Comparison of ENCODE assay signal across 8 cellular contexts in genomic region chr11:108593910-108594434, GRCh38. TPM values are rescaled to one million over a fixed set of nuclear protein-coding genes. Genes with fewer than 3 reads are reported as not detected.
DNase-seq lines count a peak whose midpoint lies in the region; ATAC-seq and TF ChIP-seq lines count a peak whose summit lies in the region.

No MANE protein-coding gene starts in this region.

- H3K27me3 ChIP-seq in BE2C, result peaks cover 27% of the 10 kb centered on the region
- H3K27me3 ChIP-seq in Karpas-422 (ENCODE audit: low read length), result peaks cover 9% of the 10 kb centered on the region; the same call in 1 of the 2 replicates
- no peaks in the 10 kb centered on the region for H3K27me3 ChIP-seq in duodenal mucosa (ENCODE audit: control insufficient read depth in 1 of 2, insufficient read depth in 2 of 2, low read length in 2 of 2)

- TF ChIP-seq CTCF in BE2C (IDR thresholded peaks at IDR 0.05; ENCODE audit: low read depth, low read length) (no peak), nephron progenitor cell (IDR thresholded peaks at IDR 0.05) (no peak)

- no peaks in the 10 kb centered on the region for H3K36me3 ChIP-seq in BE2C
- no peaks in the 10 kb centered on the region for H3K36me3 ChIP-seq in Karpas-422 (ENCODE audit: insufficient read depth, low read length)
- no peaks in the 10 kb centered on the region for H3K36me3 ChIP-seq in duodenal mucosa (ENCODE audit: control insufficient read depth in 1 of 2, insufficient read depth in 2 of 2, low read length in 2 of 2)

- H3K4me1 ChIP-seq in BE2C (no peaks in the 10 kb centered on the region), Karpas-422 (ENCODE audit: low read length) (peaks cover 16% of the 10 kb centered on the region), duodenal mucosa (ENCODE audit: control insufficient read depth in 1 of 2, insufficient read depth in 2 of 2, low read length in 2 of 2) (peaks cover 11 to 12% of the 10 kb centered on the region in 2 donors)

- H3K9me3 ChIP-seq in BE2C, result no peaks in the 10 kb centered on the region
- H3K9me3 ChIP-seq in Karpas-422 (ENCODE audit: low read length), result no peaks in the 10 kb centered on the region
- no peaks in the 10 kb centered on the region for H3K9me3 ChIP-seq in duodenal mucosa (ENCODE audit: control insufficient read depth in 1 of 2, low read length in 2 of 2)

- H3K27ac ChIP-seq in Karpas-422 (ENCODE audit: low read length), result no peak overlapping the region
- H3K27ac ChIP-seq in duodenal mucosa (ENCODE audit: low read depth, low read length), result no peak overlapping the region

- peaks cover 44% of the 10 kb centered on the region for H3K4me1 Mint-ChIP-seq in nephron progenitor cell

- H3K27ac Mint-ChIP-seq in nephron progenitor cell, result no peak overlapping the region

- H3K4me2 ChIP-seq in Karpas-422 (ENCODE audit: low read depth, low read length, poor library complexity, severe bottlenecking), result peak overlapping the region; percentile 85

- no peaks in the 10 kb centered on the region for H3K36me3 Mint-ChIP-seq in nephron progenitor cell (ENCODE audit: low read depth)

- no peaks in the 10 kb centered on the region for H3K9me2 ChIP-seq in Karpas-422 (replicated peaks; ENCODE audit: insufficient read depth, low read length)

- peaks cover 41% of the 10 kb centered on the region for H3K27me3 Mint-ChIP-seq in nephron progenitor cell (ENCODE audit: low read depth, poor library complexity)

- 0 out of 2 replicates have a peak overlapping the region, but pooled peaks have one; percentile 71 for H2AFZ ChIP-seq in Karpas-422 (ENCODE audit: low read length)

- no peaks in the 10 kb centered on the region for H4K20me1 ChIP-seq in Karpas-422 (ENCODE audit: insufficient read depth, low read depth, low read length)

- no peak overlapping the region for H3K9ac ChIP-seq in Karpas-422 (ENCODE audit: low read length)
- H3K9ac ChIP-seq in duodenal mucosa (ENCODE audit: low read depth in 1 of 2, low read length in 2 of 2), result peak overlapping the region; percentile 9 to 80

- H3K9me3 Mint-ChIP-seq in nephron progenitor cell, result peaks cover 4% of the 10 kb centered on the region

- no peaks in the 10 kb centered on the region for H3K79me2 ChIP-seq in Karpas-422 (ENCODE audit: low read length)

- H3K4me3 Mint-ChIP-seq in nephron progenitor cell, result peak overlapping the region; percentile 95

- ATAC-seq in HG03039 (IDR thresholded peaks at IDR 0.05; ENCODE audit: unreplicated experiment), result no peak
- no peak for ATAC-seq in GM18873 (IDR thresholded peaks at IDR 0.05; ENCODE audit: low FRiP score, unreplicated experiment)
- no peak for ATAC-seq in HG03175 (IDR thresholded peaks at IDR 0.05; ENCODE audit: unreplicated experiment)

- peak overlapping the region; percentile 70 for H3K4me3 ChIP-seq in BE2C (ENCODE audit: low read depth, low read length)
- H3K4me3 ChIP-seq in Karpas-422 (ENCODE audit: low read length), result peak overlapping the region; percentile 73; the same call in 1 of the 2 replicates
- peak overlapping the region; percentile 86 to 95 for H3K4me3 ChIP-seq in duodenal mucosa (ENCODE audit: low read depth in 1 of 2, low read length in 2 of 2)

- DNase-seq in BE2C, result no peak
- no peak for DNase-seq in Karpas-422
- no peak for DNase-seq in nephron progenitor cell
- DNase-seq in stimulated activated CD8-positive, alpha-beta memory T cell treated with anti-CD3 and anti-CD28 coated beads, Interleukin-4, amount 100 ng/mL, for 48 hours, result no peak

RNA-seq across cellular contexts. Expression of gene EXPH5, which starts 0.4 kb away (rescaled TPM):
- not detected for polyA plus RNA-seq in BE2C (2012; ENCODE audit: insufficient read depth, insufficient read length, low read depth)
- total RNA-seq in Karpas-422 (2014; rRNA removed; shearing (Covaris generic); ENCODE audit: low replicate concordance), result 0.07 TPM in 1 of 2 replicates, not detected in the other
